Comparison of ENCODE assay signal across 1 cellular context in the genomic region with DNA sequence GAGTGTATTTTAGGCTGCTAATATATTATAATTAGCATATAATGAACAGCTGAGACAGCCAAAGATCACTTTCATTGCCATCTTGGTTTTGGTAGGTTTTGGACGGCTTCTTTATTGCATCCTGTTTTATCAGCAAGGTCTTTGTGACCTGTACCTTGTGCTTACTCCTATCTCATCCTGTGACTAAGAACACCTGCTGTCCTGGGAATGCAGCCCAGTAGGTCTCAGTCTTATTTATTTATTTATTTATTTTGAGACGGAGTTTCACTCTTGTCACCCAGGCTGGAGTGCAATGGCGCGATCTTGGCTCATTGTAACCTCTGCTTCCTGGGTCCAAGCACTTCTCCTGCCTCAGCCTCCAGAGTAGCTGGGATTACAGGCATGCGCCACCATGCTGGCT.
TF ChIP-seq lines count a peak whose summit lies in the region.

No MANE protein-coding gene starts in this region.

TF ChIP-seq in H1, 55 proteins besides CTCF, POLR2A, EP300 and RAD21:
- TF ChIP-seq TEAD4 (IDR thresholded peaks at IDR 0.05; ENCODE audit: low read depth, low read length), result 0 out of 2 replicates have a peak, but pooled peaks have one; percentile 5
